In the genomic region with DNA sequence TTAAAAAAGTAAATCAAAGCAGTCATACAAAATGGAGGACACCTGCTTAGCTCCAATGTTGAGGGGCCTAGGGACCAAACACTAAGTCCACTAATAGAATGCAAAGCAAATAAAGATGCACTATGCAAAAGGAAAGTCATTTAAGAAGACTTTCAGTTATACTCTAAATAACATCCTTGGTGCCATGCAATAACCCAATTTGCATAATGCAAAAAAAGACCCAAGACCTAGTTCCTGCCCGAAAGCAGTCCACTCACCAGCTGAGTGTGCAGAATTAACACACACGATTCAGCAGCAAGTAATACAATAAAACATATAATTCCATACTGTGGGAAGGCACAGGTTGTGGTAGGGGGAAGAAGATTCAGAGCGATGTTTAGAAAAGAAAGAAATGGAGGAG, we compare ENCODE assay signal across 12 cellular contexts.
A peak's percentile ranks its signal among the peaks of the same experiment; 100 is the strongest.
DNase-seq lines count a peak whose midpoint lies in the region; ATAC-seq and TF ChIP-seq lines count a peak whose summit lies in the region.
"Had no signal": no experiment of that assay in that cellular context is flagged by ENCODE, and none has a peak within 500 bp of the region (broad histone marks: within the 10 kb centered on the region; RNA-seq: fewer than 3 reads in every experiment).

No MANE protein-coding gene starts in this region.

- H3K9me3 ChIP-seq in adipocyte (ENCODE audit: control insufficient read depth, low read length), result no peaks in the 10 kb centered on the region
- H3K9me3 ChIP-seq in testis, result no peaks in the 10 kb centered on the region
- no peaks in the 10 kb centered on the region for H3K9me3 ChIP-seq in spleen
- H3K9me3 ChIP-seq: BE2C had no signal

- H3K4me1 ChIP-seq in adipocyte (ENCODE audit: control insufficient read depth, insufficient read depth, low read length) (peaks cover 74% of the 10 kb centered on the region), testis (peaks cover 37% of the 10 kb centered on the region), spleen (peaks cover 12 to 81% (median 35%) of the 10 kb centered on the region in 6 donors)
- H3K4me1 ChIP-seq: BE2C had no signal

- H3K36me3 ChIP-seq in adipocyte (ENCODE audit: control insufficient read depth, insufficient read depth, low read length, severe bottlenecking) (peaks cover 28% of the 10 kb centered on the region), testis (ENCODE audit: low read depth, missing control alignments) (no peaks in the 10 kb centered on the region), spleen (peaks cover 0 to 14% (median 3%) of the 10 kb centered on the region in 6 donors)
- H3K36me3 ChIP-seq: BE2C had no signal

- WGBS in testis, 2 donors, result 96 to 100% methylated on average over 3 of the region's 3 CpGs
- WGBS in spleen, 5 donors, result 79 to 88% (median 85%) methylated on average over 3 of the region's 3 CpGs

- H3K4me3 ChIP-seq in adipocyte (ENCODE audit: low read length) (peak overlapping the region; percentile 36), testis (no peak overlapping the region), spleen (no peak overlapping the region)
- H3K4me3 ChIP-seq: SK-N-MC had no signal

- ATAC-seq in GM18868 (IDR thresholded peaks at IDR 0.05; ENCODE audit: unreplicated experiment), result peak; percentile 73
- peak; percentile 62 for ATAC-seq in HG02884 (IDR thresholded peaks at IDR 0.05; ENCODE audit: unreplicated experiment)
- ATAC-seq in GM21515 (IDR thresholded peaks at IDR 0.05; ENCODE audit: unreplicated experiment), result no peak

- TF ChIP-seq CTCF in testis (IDR thresholded peaks at IDR 0.05), result no peak
- no peak for TF ChIP-seq CTCF in spleen (IDR thresholded peaks at IDR 0.05 in 8 of 11, conservative IDR thresholded peaks at IDR 0.05 in 3 of 11)

- DNase-seq in adipocyte (ENCODE audit: low read depth), result no peak
- DNase-seq in testis, result no peak
- no peak for DNase-seq in NCI-H524 (lab: John Stamatoyannopoulos, UW)
- DNase-seq in spleen, result no peak
- DNase-seq in kidney tubule cell (ENCODE audit: low spot score), result no peak
- DNase-seq: activated naive CD4-positive, alpha-beta T cell; BE2C; NCI-H2227 treated with DMSO at 0.1 percent for 48 hours had no signal

- TF ChIP-seq POLR2A in testis (IDR thresholded peaks at IDR 0.05), result no peak
- TF ChIP-seq POLR2A in spleen (IDR thresholded peaks at IDR 0.05), result no peak

- H3K27ac ChIP-seq in testis (peak overlapping the region; percentile 66 to 85), spleen (peak overlapping the region in 3 of 8 donors; percentile 44 to 50 (median 47))
- H3K27ac ChIP-seq: SK-N-MC had no signal

- peak overlapping the region; percentile 62 for H3K9ac ChIP-seq in adipocyte (ENCODE audit: low read length)

- intact Hi-C loops in testis (cut with DNase I; ENCODE audit: low total_unique reads), result no loop called here
- intact Hi-C loops in spleen (cut with DNase I; ENCODE audit: low total_unique reads), result no loop called here

- no peaks in the 10 kb centered on the region for H3K27me3 ChIP-seq in adipocyte (replicated peaks; ENCODE audit: control insufficient read depth, insufficient read depth, low read length)
- no peaks in the 10 kb centered on the region for H3K27me3 ChIP-seq in testis
- no peaks in the 10 kb centered on the region for H3K27me3 ChIP-seq in spleen (replicated peaks in 1 of 7)
- H3K27me3 ChIP-seq: BE2C had no signal
